ENCODE assay signal across 1 cellular context in the genomic region with DNA sequence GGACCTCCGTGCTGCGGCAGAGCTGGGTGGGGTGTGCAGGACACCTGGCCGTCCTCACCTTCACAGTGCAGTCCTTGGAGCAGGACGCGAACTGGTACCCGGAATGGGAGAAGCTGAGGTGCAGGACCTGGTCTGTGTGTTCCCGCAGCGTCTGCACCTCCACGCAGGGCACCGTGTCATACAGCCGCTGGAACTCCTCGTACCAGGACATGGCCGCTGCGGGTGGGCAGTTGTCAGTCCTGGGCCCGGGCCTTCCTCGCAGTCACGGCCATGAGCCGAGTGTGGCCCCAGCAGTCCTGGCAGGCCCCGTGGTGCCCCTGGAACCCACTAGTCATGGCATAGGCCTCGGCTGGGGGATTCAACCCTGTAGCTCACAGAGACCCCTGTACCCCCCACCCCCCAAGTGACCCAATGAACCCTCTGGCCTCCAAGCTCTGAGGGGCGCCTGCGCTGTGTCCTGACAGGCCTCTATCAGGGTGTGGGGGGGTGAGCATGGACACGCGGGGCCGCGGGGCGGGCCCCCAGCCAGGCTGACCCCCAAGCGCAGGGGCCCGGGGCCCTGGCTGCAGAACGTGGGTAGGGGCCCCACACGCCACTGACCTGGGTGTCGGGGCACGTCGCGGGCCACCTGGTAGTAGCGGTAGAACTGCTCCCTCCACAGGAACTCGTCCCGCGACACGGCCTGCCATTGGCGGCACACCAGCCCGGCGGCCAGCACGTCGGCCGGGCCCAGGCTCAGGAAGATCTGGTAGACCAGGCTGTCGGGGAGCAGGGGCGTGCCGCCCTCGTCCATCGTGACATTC.
TF ChIP-seq lines count a peak whose summit lies in the region.

No MANE protein-coding gene starts in this region.

TF ChIP-seq in IMR-90, 13 proteins besides CTCF, POLR2A, EP300 and RAD21:
- no peak for TF ChIP-seq SMC3 (IDR thresholded peaks at IDR 0.05; ENCODE audit: low read depth, low read length)
